In genomic region chr5:158676642-158677489, GRCh38 we compare ENCODE assay signal across 10 cellular contexts.
A peak's percentile ranks its signal among the peaks of the same experiment; 100 is the strongest.
DNase-seq lines count a peak whose midpoint lies in the region; ATAC-seq and TF ChIP-seq lines count a peak whose summit lies in the region.
"Had no signal": no experiment of that assay in that cellular context is flagged by ENCODE, and none has a peak within 500 bp of the region (broad histone marks: within the 10 kb centered on the region; RNA-seq: fewer than 3 reads in every experiment).

No MANE protein-coding gene starts in this region.

- peaks cover 2% of the 10 kb centered on the region for H3K27me3 Mint-ChIP-seq in activated naive CD8-positive, alpha-beta T cell treated with anti-CD3 and anti-CD28 coated beads, Interleukin-2, amount 10 ng/mL, durations not matched to agents 7 days and 5 days
- H3K27me3 Mint-ChIP-seq in progenitor cell of endocrine pancreas: peaks cover 17% of the 10 kb centered on the region

- H3K27ac Mint-ChIP-seq in activated naive CD8-positive, alpha-beta T cell treated with anti-CD3 and anti-CD28 coated beads, Interleukin-2, amount 10 ng/mL, durations not matched to agents 7 days and 5 days: peak overlapping the region; percentile 19
- H3K27ac Mint-ChIP-seq in progenitor cell of endocrine pancreas: peak overlapping the region; percentile 65

- peak; percentile 1 for DNase-seq in NCI-H1105 treated with DMSO at 0.1 percent for 48 hours (lab: John Stamatoyannopoulos, UW)
- DNase-seq in NCI-H1105 (lab: John Stamatoyannopoulos, UW): no peak
- DNase-seq in activated naive CD8-positive, alpha-beta T cell treated with anti-CD3 and anti-CD28 coated beads, Interleukin-2, amount 10 ng/mL, durations not matched to agents 7 days and 5 days: no peak
- no peak for DNase-seq in progenitor cell of endocrine pancreas (ENCODE audit: low spot score, unreplicated experiment)
- DNase-seq in NCI-H524 treated with DMSO at 0.1 percent for 48 hours (lab: John Stamatoyannopoulos, UW): no peak
- DNase-seq: activated gamma-delta T cell treated with Interleukin-2 at 50 U/mL for 16 hours, left colon had no signal

- POLR2A ChIA-PET in activated naive CD8-positive, alpha-beta T cell treated with anti-CD3 and anti-CD28 coated beads, Interleukin-2, amount 10 ng/mL, durations not matched to agents 7 days and 5 days (lab: Charles Lee): no interaction called here

- no peaks in the 10 kb centered on the region for H3K9me3 Mint-ChIP-seq in activated naive CD8-positive, alpha-beta T cell treated with anti-CD3 and anti-CD28 coated beads, Interleukin-2, amount 10 ng/mL, durations not matched to agents 7 days and 5 days
- no peaks in the 10 kb centered on the region for H3K9me3 Mint-ChIP-seq in progenitor cell of endocrine pancreas (ENCODE audit: low read depth)

- TF ChIP-seq CTCF in progenitor cell of endocrine pancreas (IDR thresholded peaks at IDR 0.05; ENCODE audit: unreplicated experiment): peak; percentile 56

- H3K36me3 Mint-ChIP-seq in activated naive CD8-positive, alpha-beta T cell treated with anti-CD3 and anti-CD28 coated beads, Interleukin-2, amount 10 ng/mL, durations not matched to agents 7 days and 5 days: no peaks in the 10 kb centered on the region
- no peaks in the 10 kb centered on the region for H3K36me3 Mint-ChIP-seq in progenitor cell of endocrine pancreas (ENCODE audit: insufficient read depth)

- peak overlapping the region; percentile 21 for H3K4me3 Mint-ChIP-seq in activated naive CD8-positive, alpha-beta T cell treated with anti-CD3 and anti-CD28 coated beads, Interleukin-2, amount 10 ng/mL, durations not matched to agents 7 days and 5 days
- peak overlapping the region; percentile 46 for H3K4me3 Mint-ChIP-seq in progenitor cell of endocrine pancreas (ENCODE audit: low read depth)

- peak; percentile 47 for ATAC-seq in HG03378 (IDR thresholded peaks at IDR 0.05; ENCODE audit: unreplicated experiment)
- ATAC-seq in activated naive CD8-positive, alpha-beta T cell treated with anti-CD3 and anti-CD28 coated beads, Interleukin-2, amount 10 ng/mL, durations not matched to agents 7 days and 5 days (ENCODE audit: low read depth): no peak
- ATAC-seq in GM21786 (IDR thresholded peaks at IDR 0.05; ENCODE audit: unreplicated experiment): no peak
- no peak for ATAC-seq in HG02870 (IDR thresholded peaks at IDR 0.05; ENCODE audit: unreplicated experiment)
- ATAC-seq: left colon had no signal

- H3K4me1 Mint-ChIP-seq in activated naive CD8-positive, alpha-beta T cell treated with anti-CD3 and anti-CD28 coated beads, Interleukin-2, amount 10 ng/mL, durations not matched to agents 7 days and 5 days: peaks cover 8% of the 10 kb centered on the region
- peaks cover 12% of the 10 kb centered on the region for H3K4me1 Mint-ChIP-seq in progenitor cell of endocrine pancreas (ENCODE audit: low read depth)
